25 cellular contexts compared by ENCODE assay signal in the genomic region with DNA sequence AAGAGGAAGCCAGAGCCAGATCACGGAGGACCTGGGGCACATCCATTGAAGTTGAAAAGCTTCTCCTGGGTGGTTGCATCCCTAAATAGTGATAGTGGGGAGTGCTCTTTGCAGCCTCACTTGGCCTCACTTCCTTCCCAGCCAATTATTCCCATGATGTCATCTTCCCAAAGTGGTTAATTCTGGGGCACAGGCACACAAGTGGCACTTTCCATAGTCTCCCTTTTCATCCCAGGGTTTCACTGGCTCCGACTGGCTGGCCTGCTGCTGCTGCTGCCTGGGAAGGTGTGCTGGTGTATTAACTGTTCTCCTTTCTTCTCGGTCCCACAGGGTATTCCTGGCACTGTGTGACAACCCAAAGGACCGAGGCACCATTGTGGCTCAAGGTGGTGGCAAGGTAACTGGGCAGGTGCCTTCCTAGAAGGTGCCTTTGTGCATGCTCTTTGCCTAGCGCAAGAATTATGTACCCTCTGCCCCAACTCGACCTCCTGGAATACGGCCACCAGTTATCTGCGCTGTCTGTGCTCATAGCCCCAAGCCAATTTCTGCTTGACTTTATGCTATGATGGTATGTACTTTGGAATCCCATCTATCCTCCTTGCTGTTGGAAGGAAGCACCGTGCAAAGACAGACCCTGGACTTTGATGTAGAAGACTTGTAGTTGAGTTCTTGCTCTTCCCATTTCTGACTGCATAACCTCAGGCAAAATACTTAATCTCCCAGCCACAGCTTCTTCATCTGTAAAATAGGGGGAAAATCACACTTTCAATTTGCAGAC. TPM values are rescaled to one million over a fixed set of nuclear protein-coding genes. Genes with fewer than 3 reads are reported as not detected.
"Had no signal": no experiment of that assay in that cellular context is flagged by ENCODE, and none has a peak within 500 bp of the region (broad histone marks: within the 10 kb centered on the region; RNA-seq: fewer than 3 reads in every experiment).

No MANE protein-coding gene starts in this region.

- H3K36me3 Mint-ChIP-seq: activated naive CD8-positive, alpha-beta T cell; memory B cell had no signal

- H3K36me3 ChIP-seq: sigmoid colon, thoracic aorta, upper lobe of right lung, WERI-Rb-1 had no signal

- H3K27me3 Mint-ChIP-seq: activated naive CD8-positive, alpha-beta T cell had no signal

- H3K4me1 Mint-ChIP-seq: memory B cell, nephron had no signal

- H3K27ac Mint-ChIP-seq: memory B cell; nephron; stimulated activated effector memory CD8-positive, alpha-beta T cell treated with anti-CD3 and anti-CD28 coated beads, Interleukin-12 subunit alpha, Interleukin-12 subunit beta, amount 100 ng/mL, for 72 hours had no signal

- H3K4me3 ChIP-seq: body of pancreas, dorsolateral prefrontal cortex, mucosa of descending colon, sigmoid colon, thoracic aorta, upper lobe of right lung had no signal

- ATAC-seq: body of pancreas; foreskin keratinocyte; mucosa of descending colon; stimulated activated effector memory CD8-positive, alpha-beta T cell treated with anti-CD3 and anti-CD28 coated beads, Interleukin-12 subunit alpha, Interleukin-12 subunit beta, amount 100 ng/mL, for 72 hours; upper lobe of right lung had no signal

- H3K9me3 ChIP-seq: body of pancreas, mucosa of descending colon, sigmoid colon, thoracic aorta, upper lobe of right lung had no signal

- DNase-seq: activated CD4-positive, alpha-beta T cell treated with anti-CD3 and anti-CD28 coated beads for 1 hour; activated CD4-positive, alpha-beta T cell treated with anti-CD3 and anti-CD28 coated beads, Interleukin-2, amount 50 U/mL, for 48 hours; activated gamma-delta T cell; body of pancreas; caudate nucleus; dorsolateral prefrontal cortex; foreskin keratinocyte; glutamatergic neuron; mucosa of descending colon; sigmoid colon; stimulated activated CD4-positive, alpha-beta T cell treated with anti-CD3 and anti-CD28 coated beads, Interleukin-4, amount 100 ng/mL, for 24 hours; T-helper 2 cell; upper lobe of right lung; WERI-Rb-1 had no signal

- H3K4me3 Mint-ChIP-seq: activated naive CD8-positive, alpha-beta T cell; memory B cell; nephron; stimulated activated effector memory CD8-positive, alpha-beta T cell treated with anti-CD3 and anti-CD28 coated beads, Interleukin-12 subunit alpha, Interleukin-12 subunit beta, amount 100 ng/mL, for 72 hours had no signal

- H3K27me3 ChIP-seq: body of pancreas, sigmoid colon, upper lobe of right lung had no signal

- H3K4me1 ChIP-seq: parathyroid adenoma, sigmoid colon had no signal

- H3K9me3 Mint-ChIP-seq: memory B cell; nephron; stimulated activated effector memory CD8-positive, alpha-beta T cell treated with anti-CD3 and anti-CD28 coated beads, Interleukin-12 subunit alpha, Interleukin-12 subunit beta, amount 100 ng/mL, for 72 hours had no signal

- H3K27ac ChIP-seq: body of pancreas, dorsolateral prefrontal cortex, foreskin keratinocyte, parathyroid adenoma, sigmoid colon, thoracic aorta, upper lobe of right lung, WERI-Rb-1 had no signal

RNA-seq across cellular contexts. Expression of a gene that starts 18.4 kb away (rescaled TPM):
- total RNA-seq: body of pancreas, dorsolateral prefrontal cortex, epithelial cell of proximal tubule, fibroblast of lung, foreskin keratinocyte, kidney epithelial cell, liver, mucosa of descending colon, renal cortical epithelial cell, sigmoid colon, thoracic aorta, upper lobe of right lung had no signal
- polyA plus RNA-seq: fibroblast of lung, foreskin keratinocyte, liver, sigmoid colon had no signal

RNA-seq across cellular contexts. Expression of a gene that starts 28.2 kb away (rescaled TPM):
- total RNA-seq: body of pancreas, epithelial cell of proximal tubule, fibroblast of lung, foreskin keratinocyte, kidney epithelial cell, renal cortical epithelial cell, sigmoid colon, thoracic aorta had no signal
- polyA plus RNA-seq: fibroblast of lung, foreskin keratinocyte had no signal

RNA-seq across cellular contexts. Expression of a gene that starts 54.4 kb away (rescaled TPM):
- total RNA-seq: body of pancreas, epithelial cell of proximal tubule, fibroblast of lung, foreskin keratinocyte, kidney epithelial cell, liver, mucosa of descending colon, renal cortical epithelial cell, sigmoid colon, thoracic aorta, upper lobe of right lung had no signal
- polyA plus RNA-seq: fibroblast of lung, foreskin keratinocyte, liver, sigmoid colon had no signal
